In the genomic region with DNA sequence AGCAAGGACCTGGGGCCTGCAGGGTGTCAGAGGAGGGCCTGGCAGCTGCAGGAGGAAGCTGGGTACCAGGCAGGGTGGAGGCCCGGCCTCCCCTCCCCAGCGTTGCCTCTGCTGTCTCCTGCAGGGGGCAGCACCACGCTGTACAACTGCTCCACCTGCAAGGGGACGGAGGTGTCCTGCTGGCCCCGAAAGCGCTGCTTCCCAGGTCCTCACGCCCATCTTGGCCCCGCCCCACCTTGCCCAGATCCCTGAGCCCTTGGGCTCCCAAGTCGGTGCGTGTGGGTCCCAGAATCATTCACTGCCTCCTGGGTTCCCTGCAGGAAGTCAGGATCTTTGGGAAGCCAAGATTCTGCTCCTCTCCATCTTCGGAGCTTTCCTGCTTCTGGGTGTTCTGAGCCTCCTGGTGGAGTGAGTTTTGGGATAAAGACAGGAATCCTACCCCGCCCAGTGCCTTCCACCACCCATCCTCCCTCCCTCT, we compare ENCODE assay signal across 9 cellular contexts. TPM values are rescaled to one million over a fixed set of nuclear protein-coding genes. Genes with fewer than 3 reads are reported as not detected.
DNase-seq lines count a peak whose midpoint lies in the region; ATAC-seq and TF ChIP-seq lines count a peak whose summit lies in the region.
"Had no signal": no experiment of that assay in that cellular context is flagged by ENCODE, and none has a peak within 500 bp of the region (broad histone marks: within the 10 kb centered on the region; RNA-seq: fewer than 3 reads in every experiment).

No MANE protein-coding gene starts in this region.

- H3K9me3 ChIP-seq in Peyer's patch: no peaks in the 10 kb centered on the region

- peaks cover 0 to 39% (median 10%) of the 10 kb centered on the region in 4 donors for H3K4me1 ChIP-seq in Peyer's patch

- peaks cover 34% of the 10 kb centered on the region for H3K4me1 Mint-ChIP-seq in activated T-cell treated with anti-CD3 and anti-CD28 coated beads, Interleukin-2, amount 50 U/mL, for 72 hours (ENCODE audit: low read depth)
- H3K4me1 Mint-ChIP-seq in nephron progenitor cell: peaks cover 25% of the 10 kb centered on the region

- peak in 1 of 2 donors; percentile 15 for TF ChIP-seq POLR2A in Peyer's patch (IDR thresholded peaks at IDR 0.05)

- ATAC-seq in activated T-cell treated with anti-CD3 and anti-CD28 coated beads, Interleukin-2, amount 50 U/mL, for 72 hours (replicated peaks in 1 of 2): peak; percentile 66 to 70
- no peak for ATAC-seq in HG02973 (IDR thresholded peaks at IDR 0.05; ENCODE audit: unreplicated experiment)

- H3K27ac Mint-ChIP-seq in activated T-cell treated with anti-CD3 and anti-CD28 coated beads, Interleukin-2, amount 50 U/mL, for 72 hours: no peak overlapping the region
- H3K27ac Mint-ChIP-seq in nephron progenitor cell: no peak overlapping the region
- H3K27ac Mint-ChIP-seq: activated naive CD8-positive, alpha-beta T cell had no signal

- no peak overlapping the region for H3K27ac ChIP-seq in HL-60 (replicated peaks)
- H3K27ac ChIP-seq in Peyer's patch: peak overlapping the region in 3 of 4 donors; percentile 9 to 46 (median 43)

- no peak overlapping the region for H3K4me3 Mint-ChIP-seq in activated T-cell treated with anti-CD3 and anti-CD28 coated beads, Interleukin-2, amount 50 U/mL, for 72 hours
- no peak overlapping the region for H3K4me3 Mint-ChIP-seq in nephron progenitor cell
- H3K4me3 Mint-ChIP-seq: activated naive CD8-positive, alpha-beta T cell had no signal

- H3K36me3 Mint-ChIP-seq in activated T-cell treated with anti-CD3 and anti-CD28 coated beads, Interleukin-2, amount 50 U/mL, for 72 hours (ENCODE audit: insufficient read depth in 2 of 2): peaks cover 2 to 4% of the 10 kb centered on the region in 2 donors
- H3K36me3 Mint-ChIP-seq in nephron progenitor cell (ENCODE audit: low read depth): no peaks in the 10 kb centered on the region
- H3K36me3 Mint-ChIP-seq: activated naive CD8-positive, alpha-beta T cell had no signal

- DNase-seq in COR-L47 (lab: John Stamatoyannopoulos, UW) (peak; percentile 64), HL-60 (ENCODE audit: low read depth in 1 of 2, low spot score in 1 of 2) (peak; percentile 65 to 73), Peyer's patch (peak; percentile 86 to 93 (median 89)), fibroblast of the aortic adventitia (ENCODE audit: low read depth) (peak; percentile 66), nephron progenitor cell (peak; percentile 88)
- DNase-seq in activated T-cell treated with anti-CD3 and anti-CD28 coated beads, Interleukin-2, amount 50 U/mL, for 72 hours: peak; percentile 91
- DNase-seq in stimulated activated naive CD4-positive, alpha-beta T cell treated with Interleukin-2 at 50 U/mL for 16 hours (lab: John Stamatoyannopoulos, UW): peak; percentile 80

- H3K27me3 ChIP-seq in HL-60 (ENCODE audit: insufficient read depth, poor library complexity, severe bottlenecking): no peaks in the 10 kb centered on the region
- no peaks in the 10 kb centered on the region for H3K27me3 ChIP-seq in Peyer's patch

- no peaks in the 10 kb centered on the region for H3K36me3 ChIP-seq in Peyer's patch

- TF ChIP-seq CTCF in HL-60 (IDR thresholded peaks at IDR 0.05; ENCODE audit: insufficient read depth, low read length) (peak; percentile 62), Peyer's patch (IDR thresholded peaks at IDR 0.05) (peak; percentile 80 to 97 (median 92)), fibroblast of the aortic adventitia (IDR thresholded peaks at IDR 0.05; ENCODE audit: insufficient read depth, low read length) (peak; percentile 84), nephron progenitor cell (IDR thresholded peaks at IDR 0.05) (peak; percentile 83)

- no peaks in the 10 kb centered on the region for H3K9me3 Mint-ChIP-seq in activated T-cell treated with anti-CD3 and anti-CD28 coated beads, Interleukin-2, amount 50 U/mL, for 72 hours
- no peaks in the 10 kb centered on the region for H3K9me3 Mint-ChIP-seq in nephron progenitor cell

- no peak overlapping the region for H3K4me3 ChIP-seq in HL-60 (replicated peaks; ENCODE audit: insufficient read depth, low read length)
- no peak overlapping the region for H3K4me3 ChIP-seq in Peyer's patch
- H3K4me3 ChIP-seq in fibroblast of the aortic adventitia (ENCODE audit: low read depth, low read length): no peak overlapping the region

- peaks cover 6% of the 10 kb centered on the region for H3K27me3 Mint-ChIP-seq in activated T-cell treated with anti-CD3 and anti-CD28 coated beads, Interleukin-2, amount 50 U/mL, for 72 hours (ENCODE audit: low read depth)
- peaks cover 11% of the 10 kb centered on the region for H3K27me3 Mint-ChIP-seq in nephron progenitor cell (ENCODE audit: low read depth, poor library complexity)
- H3K27me3 Mint-ChIP-seq: activated naive CD8-positive, alpha-beta T cell had no signal

RNA-seq across cellular contexts. Expression of gene TMEM95, which starts 1.2 kb away (rescaled TPM):
- total RNA-seq in Peyer's patch: not detected
- total RNA-seq in activated T-cell treated with anti-CD3 and anti-CD28 coated beads, Interleukin-2, amount 50 U/mL, for 72 hours: under 1 TPM in 1 of 2 donors, not detected in 1; 0.34 TPM
- total RNA-seq in fibroblast of the aortic adventitia (ENCODE audit: low replicate concordance): not detected in 2 replicates

RNA-seq across cellular contexts. Expression of gene KCTD11, which starts 4.1 kb away (rescaled TPM):
- total RNA-seq in Peyer's patch (1 to 10 TPM; 2.5 to 8.9 (median 7.1) TPM), fibroblast of the aortic adventitia (ENCODE audit: low replicate concordance) (6.1 and 6.9 TPM in 2 replicates)
- total RNA-seq in activated T-cell treated with anti-CD3 and anti-CD28 coated beads, Interleukin-2, amount 50 U/mL, for 72 hours: 1 to 10 TPM; 4.9 to 5.5 TPM

RNA-seq across cellular contexts. Expression of gene ACAP1, which starts 19.8 kb away (rescaled TPM):
- total RNA-seq in Peyer's patch (100 to 1,000 TPM in 1 of 4 donors, 10 to 100 TPM in 3; 15.6 to 696 (median 24.0) TPM), fibroblast of the aortic adventitia (ENCODE audit: low replicate concordance) (0.72 TPM in 1 of 2 replicates, not detected in the other)
- 100 to 1,000 TPM; 690 to 708 TPM for total RNA-seq in activated T-cell treated with anti-CD3 and anti-CD28 coated beads, Interleukin-2, amount 50 U/mL, for 72 hours

RNA-seq across cellular contexts. Expression of gene TNK1, which starts 24.8 kb away (rescaled TPM):
- total RNA-seq in Peyer's patch (10 to 100 TPM; 19.8 to 54.4 (median 44.4) TPM), fibroblast of the aortic adventitia (ENCODE audit: low replicate concordance) (under 0.01 TPM in 1 of 2 replicates, not detected in the other)
- total RNA-seq in activated T-cell treated with anti-CD3 and anti-CD28 coated beads, Interleukin-2, amount 50 U/mL, for 72 hours: 1 to 10 TPM; 5.5 to 6.5 TPM

RNA-seq across cellular contexts. Expression of gene NEURL4, which starts 27.0 kb away (rescaled TPM):
- total RNA-seq in Peyer's patch (10 to 100 TPM; 23.3 to 69.0 (median 53.9) TPM), fibroblast of the aortic adventitia (ENCODE audit: low replicate concordance) (17.4 and 17.7 TPM in 2 replicates)
- total RNA-seq in activated T-cell treated with anti-CD3 and anti-CD28 coated beads, Interleukin-2, amount 50 U/mL, for 72 hours: 10 to 100 TPM; 35.7 to 37.6 TPM
